Comparison of ENCODE assay signal across 8 cellular contexts in genomic region chr17:41687828-41688640, GRCh38. TPM values are rescaled to one million over a fixed set of nuclear protein-coding genes. Genes with fewer than 3 reads are reported as not detected.
DNase-seq lines count a peak whose midpoint lies in the region; ATAC-seq and TF ChIP-seq lines count a peak whose summit lies in the region.

No MANE protein-coding gene starts in this region.

- H3K9ac ChIP-seq in DND-41 (ENCODE audit: low read depth, low read length) = peak overlapping the region; percentile 61

- H2AFZ ChIP-seq in DND-41 (ENCODE audit: low read depth, low read length) = peak overlapping the region; percentile 85

- DNase-seq in DND-41 = peak; percentile 66
- DNase-seq in NOMO-1 treated with dmso at 0.1 percent for 144 hours (lab: John Stamatoyannopoulos, UW; ENCODE audit: unreplicated experiment) = peak; percentile 44
- DNase-seq in activated T-helper 9 cell treated with anti-CD3 and anti-CD28 coated beads, Interleukin-2, amount 50 U/mL, for 16 hours (ENCODE audit: low read depth) = peak; percentile 49
- DNase-seq in glomerular visceral epithelial cell (ENCODE audit: extremely low spot score) = peak; percentile 70
- peak; percentile 54 for DNase-seq in prostate gland (ENCODE audit: low spot score)

- ATAC-seq in DND-41 (ENCODE audit: insufficient read depth, low read depth) = peak; percentile 10
- peak; percentile 4 for ATAC-seq in HG03439 (IDR thresholded peaks at IDR 0.05; ENCODE audit: unreplicated experiment)
- no peak for ATAC-seq in GM19397 (IDR thresholded peaks at IDR 0.05; ENCODE audit: unreplicated experiment)
- ATAC-seq in HG03097 (IDR thresholded peaks at IDR 0.05; ENCODE audit: low FRiP score, unreplicated experiment) = no peak

- H4K20me1 ChIP-seq in DND-41 (ENCODE audit: insufficient read depth, low read length) = peaks cover 40% of the 10 kb centered on the region

- H3K4me3 ChIP-seq in DND-41 (ENCODE audit: low read depth in 1 of 2, low read length in 2 of 2) (peak overlapping the region; percentile 31 to 69), prostate gland (peak overlapping the region; percentile 89 to 91)

- H3K36me3 ChIP-seq in DND-41 (ENCODE audit: insufficient read depth, low read length) = peaks cover 38% of the 10 kb centered on the region
- peaks cover 18 to 33% of the 10 kb centered on the region in 2 donors for H3K36me3 ChIP-seq in prostate gland

- H3K27ac ChIP-seq in DND-41 (ENCODE audit: low read length) (peak overlapping the region; percentile 84), prostate gland (peak overlapping the region; percentile 100)

- 5% methylated on average over 23 of the region's 23 CpGs for WGBS in prostate gland

- H3K79me2 ChIP-seq in DND-41 (ENCODE audit: insufficient read depth, low read length) = peaks cover 26% of the 10 kb centered on the region

- TF ChIP-seq CTCF in DND-41 (IDR thresholded peaks at IDR 0.05; ENCODE audit: borderline replicate concordance, extremely low read depth, low read length, poor library complexity, severe bottlenecking) = peak; percentile 67
- TF ChIP-seq CTCF in prostate gland (IDR thresholded peaks at IDR 0.05) = peak in 2 of 4 experiments; percentile 18 to 22

- H3K9me3 ChIP-seq in DND-41 (ENCODE audit: insufficient read depth, low read length, severe bottlenecking) (no peaks in the 10 kb centered on the region), prostate gland (no peaks in the 10 kb centered on the region)

- H3K27me3 ChIP-seq in DND-41 (ENCODE audit: insufficient read depth, low read length, poor library complexity) = no peaks in the 10 kb centered on the region
- H3K27me3 ChIP-seq in prostate gland (replicated peaks; ENCODE audit: insufficient read depth) = no peaks in the 10 kb centered on the region

- no peak for TF ChIP-seq POLR2A in prostate gland (IDR thresholded peaks at IDR 0.05)

- peak overlapping the region; percentile 65 for H3K4me2 ChIP-seq in DND-41 (ENCODE audit: insufficient read depth, low read length)

- intact Hi-C loops in prostate gland (cut with DNase I) = no loop called here

- peaks cover 27% of the 10 kb centered on the region for H3K4me1 ChIP-seq in DND-41 (ENCODE audit: insufficient read depth, low read length)
- no peaks in the 10 kb centered on the region for H3K4me1 ChIP-seq in prostate gland (replicated peaks)

RNA-seq across cellular contexts. Expression of gene EIF1, which starts 0.7 kb away (rescaled TPM):
- total RNA-seq in prostate gland = 100 to 1,000 TPM; 136 to 320 TPM

RNA-seq across cellular contexts. Expression of gene GAST, which starts 24.1 kb away (rescaled TPM):
- not detected for total RNA-seq in prostate gland

RNA-seq across cellular contexts. Expression of gene HAP1, which starts 46.4 kb away (rescaled TPM):
- total RNA-seq in prostate gland = 1 to 10 TPM in 1 of 2 donors, under 1 TPM in 1; 0.55 to 3.6 TPM

Comparison
In these comparisons a context has a peak if more than half of its experiments do, and no peak if none do; other contexts are left out.
1. ATAC-seq: peak in DND-41 (single experiment) and HG03439 (single experiment); none in GM19397 (single experiment) and HG03097 (single experiment).
2. Peak in every context shown above with its lines, with median percentiles within 50 percentile points of each other: DNase-seq.